2 cellular contexts compared by ENCODE assay signal in the genomic region with DNA sequence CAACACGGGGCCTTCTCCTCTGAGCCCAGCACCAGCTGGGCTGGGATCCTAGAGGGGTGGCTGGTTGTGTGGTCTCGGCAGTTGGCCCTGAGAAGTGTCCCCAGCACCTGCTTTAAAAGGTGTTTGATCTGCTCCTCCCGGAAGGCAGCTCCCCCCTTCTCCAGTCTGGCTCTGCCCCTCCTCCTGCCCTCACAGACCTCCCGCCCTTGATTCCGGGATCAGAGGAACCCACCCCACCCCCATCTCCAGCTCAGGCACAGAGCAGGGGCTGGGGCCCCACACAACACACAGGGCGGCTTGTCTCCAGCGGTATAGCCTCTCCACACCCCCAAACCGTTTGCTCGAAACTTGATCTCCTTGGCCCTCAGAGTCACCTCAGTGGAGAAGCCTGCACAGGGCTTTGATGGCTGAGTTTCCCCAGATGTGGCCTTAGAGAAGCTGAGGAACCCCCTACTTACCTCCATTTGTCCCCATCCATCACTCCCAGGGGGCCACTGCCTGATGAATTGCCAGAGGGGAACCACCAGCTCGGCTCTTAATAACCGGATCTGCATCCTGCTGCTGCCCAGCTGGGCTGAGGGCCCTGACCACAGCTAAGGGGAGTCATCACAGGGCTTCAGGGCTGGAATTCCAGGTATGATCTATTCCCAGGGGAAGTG.
TF ChIP-seq lines count a peak whose summit lies in the region.

No MANE protein-coding gene starts in this region.

TF ChIP-seq in GM23338, 12 proteins besides CTCF, POLR2A, EP300 and RAD21:
- TF ChIP-seq ZNF462 (CRISPR knock-in tag; IDR thresholded peaks at IDR 0.05) (peak; percentile 46; the same call in 1 of the 2 replicates), ZNF331 (CRISPR knock-in tag; IDR thresholded peaks at IDR 0.05; ENCODE audit: low read depth) (no peak), EZH2 (IDR thresholded peaks at IDR 0.05; ENCODE audit: low read depth, unreplicated experiment) (no peak), CREB1 (CRISPR knock-in tag; IDR thresholded peaks at IDR 0.05; ENCODE audit: low read depth) (no peak), STAT1 (IDR thresholded peaks at IDR 0.05; ENCODE audit: unreplicated experiment) (no peak), ETS1 (IDR thresholded peaks at IDR 0.05) (0 out of 2 replicates have a peak, but pooled peaks have one; percentile 47), JUNB (IDR thresholded peaks at IDR 0.05; ENCODE audit: unreplicated experiment) (no peak)

TF ChIP-seq in K562, 482 proteins besides CTCF, POLR2A, EP300 and RAD21:
- TF ChIP-seq CXXC5 (CRISPR knock-in tag; IDR thresholded peaks at IDR 0.05) (no peak), KAT7 (CRISPR knock-in tag; IDR thresholded peaks at IDR 0.05; ENCODE audit: borderline replicate concordance) (0 out of 2 replicates have a peak, but pooled peaks have one; percentile 33), KAT8 (IDR thresholded peaks at IDR 0.05; ENCODE audit: low read depth) (no peak), ZFX (CRISPR knock-in tag; IDR thresholded peaks at IDR 0.05) (peak; percentile 16)
